13 cellular contexts compared by ENCODE assay signal in the genomic region with DNA sequence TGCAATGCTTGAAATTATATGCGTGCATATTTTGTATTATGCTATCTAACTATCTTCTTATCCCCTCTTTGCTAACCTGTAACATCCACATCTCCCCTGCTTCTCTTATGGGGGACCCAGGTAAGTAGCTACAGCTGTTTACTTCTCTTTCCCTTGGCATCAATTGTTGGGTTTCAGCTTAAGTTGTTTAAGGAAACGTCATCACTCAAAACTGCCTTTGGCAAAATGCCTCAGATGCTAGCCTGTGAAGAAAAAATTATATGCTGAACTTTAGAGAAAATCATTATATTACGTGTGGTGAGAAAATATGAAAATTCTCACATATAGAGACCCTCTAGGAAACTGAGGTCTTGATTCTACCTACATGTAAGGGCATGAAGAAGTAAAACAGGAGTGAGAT.
"Had no signal": no experiment of that assay in that cellular context is flagged by ENCODE, and none has a peak within 500 bp of the region (broad histone marks: within the 10 kb centered on the region; RNA-seq: fewer than 3 reads in every experiment).

No MANE protein-coding gene starts in this region.

- DNase-seq: activated CD4-positive, alpha-beta T cell treated with anti-CD3 and anti-CD28 coated beads, Interleukin-2, amount 50 U/mL, for 48 hours; activated CD8-positive, alpha-beta memory T cell treated with anti-CD3 and anti-CD28 coated beads, Interleukin-2, amount 10 ng/mL, durations not matched to agents 7 days and 5 days; activated effector memory CD4-positive, alpha-beta T cell treated with anti-CD3 and anti-CD28 coated beads, Interleukin-2, amount 50 U/mL, for 16 hours; activated naive CD8-positive, alpha-beta T cell treated with anti-CD3 and anti-CD28 coated beads, Interleukin-2, amount 10 ng/mL, durations not matched to agents 7 days and 5 days; activated T-cell treated with anti-CD3 and anti-CD28 coated beads, Interleukin-2, amount 50 U/mL, for 4 hours; aorta; colonic mucosa; glutamatergic neuron; mammary epithelial cell; stimulated activated CD4-positive, alpha-beta T cell treated with anti-CD3 and anti-CD28 coated beads, Interleukin-4, amount 100 ng/mL, for 1 hour; testis had no signal

- H3K4me3 ChIP-seq: colonic mucosa, testis had no signal

- H3K9me3 Mint-ChIP-seq: activated naive CD8-positive, alpha-beta T cell treated with anti-CD3 and anti-CD28 coated beads, Interleukin-2, amount 10 ng/mL, durations not matched to agents 7 days and 5 days; nephron had no signal

- ATAC-seq: activated CD8-positive, alpha-beta memory T cell treated with anti-CD3 and anti-CD28 coated beads, Interleukin-2, amount 10 ng/mL, durations not matched to agents 7 days and 5 days; activated T-cell treated with anti-CD3 and anti-CD28 coated beads, Interleukin-2, amount 50 U/mL, for 4 hours had no signal

- H3K36me3 ChIP-seq: colonic mucosa had no signal

- H3K27ac Mint-ChIP-seq: activated CD8-positive, alpha-beta memory T cell treated with anti-CD3 and anti-CD28 coated beads, Interleukin-2, amount 10 ng/mL, durations not matched to agents 7 days and 5 days; activated naive CD8-positive, alpha-beta T cell treated with anti-CD3 and anti-CD28 coated beads, Interleukin-2, amount 10 ng/mL, durations not matched to agents 7 days and 5 days; stimulated activated naive CD8-positive, alpha-beta T cell treated with anti-CD3 and anti-CD28 coated beads, Interleukin-15, Interleukin-2, amounts not matched to agents 100 ng/mL and 50 ng/mL, for 24 hours had no signal

- H3K9me3 ChIP-seq: colonic mucosa, testis had no signal

- H3K4me3 Mint-ChIP-seq: activated CD8-positive, alpha-beta memory T cell treated with anti-CD3 and anti-CD28 coated beads, Interleukin-2, amount 10 ng/mL, durations not matched to agents 7 days and 5 days; activated naive CD8-positive, alpha-beta T cell treated with anti-CD3 and anti-CD28 coated beads, Interleukin-2, amount 10 ng/mL, durations not matched to agents 7 days and 5 days; activated T-cell treated with anti-CD3 and anti-CD28 coated beads, Interleukin-2, amount 50 U/mL, for 4 hours; nephron; stimulated activated naive CD8-positive, alpha-beta T cell treated with anti-CD3 and anti-CD28 coated beads, Interleukin-15, Interleukin-2, amounts not matched to agents 100 ng/mL and 50 ng/mL, for 24 hours had no signal

- H3K27me3 Mint-ChIP-seq: activated CD8-positive, alpha-beta memory T cell treated with anti-CD3 and anti-CD28 coated beads, Interleukin-2, amount 10 ng/mL, durations not matched to agents 7 days and 5 days; stimulated activated naive CD8-positive, alpha-beta T cell treated with anti-CD3 and anti-CD28 coated beads, Interleukin-15, Interleukin-2, amounts not matched to agents 100 ng/mL and 50 ng/mL, for 24 hours had no signal

- H3K27me3 ChIP-seq: colonic mucosa, testis had no signal

- H3K27ac ChIP-seq: colonic mucosa, testis had no signal

- H3K4me1 ChIP-seq: colonic mucosa, testis had no signal
